ENCODE assay signal across 8 cellular contexts in the genomic region with DNA sequence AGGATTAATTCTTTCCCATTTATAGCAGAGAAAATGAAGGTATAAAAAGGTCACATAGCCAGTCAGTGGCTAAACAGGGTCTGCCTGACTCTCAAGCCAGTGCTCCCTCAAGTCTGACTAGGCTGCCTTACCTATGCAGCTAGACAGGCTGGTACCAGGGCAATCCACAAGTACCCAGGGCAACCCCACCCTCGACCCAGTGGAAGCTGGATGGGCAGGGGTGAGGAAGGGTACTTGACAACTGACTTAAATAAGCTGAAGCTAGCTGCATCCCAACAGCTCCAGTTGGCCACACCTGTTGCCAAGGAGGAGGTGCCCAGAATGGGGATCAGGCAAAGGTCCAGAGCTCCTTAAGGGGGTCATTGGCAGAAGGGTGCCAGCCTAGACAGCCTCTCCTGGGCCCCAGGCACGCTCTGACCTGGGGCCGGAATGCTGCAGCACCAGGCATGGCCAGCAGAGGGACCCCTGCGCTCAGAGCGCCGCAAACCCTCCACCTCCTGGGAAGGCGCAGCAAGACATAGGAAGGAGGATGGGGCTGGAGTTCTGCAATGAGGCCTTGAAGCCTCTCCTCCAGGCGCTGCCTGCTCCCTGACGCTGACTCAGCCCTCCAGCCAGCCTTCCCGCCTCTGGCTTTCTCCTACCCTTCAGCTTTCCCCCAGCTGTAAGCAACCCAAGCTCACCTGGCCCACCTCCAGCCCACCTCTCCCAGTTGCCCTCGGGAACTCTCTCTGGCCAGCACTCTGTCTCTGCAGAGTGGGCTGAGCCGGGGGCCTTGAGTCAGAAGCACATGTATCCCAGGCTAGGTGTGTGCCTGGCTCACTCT. TPM values are rescaled to one million over a fixed set of nuclear protein-coding genes. Genes with fewer than 3 reads are reported as not detected.
A peak's percentile ranks its signal among the peaks of the same experiment; 100 is the strongest.
DNase-seq lines count a peak whose midpoint lies in the region; ATAC-seq, FAIRE-seq and TF ChIP-seq lines count a peak whose summit lies in the region.

No MANE protein-coding gene starts in this region.

- H3K27me3 Mint-ChIP-seq in CD8-positive, alpha-beta T cell (ENCODE audit: low read depth), result no peaks in the 10 kb centered on the region

- ATAC-seq in CD8-positive, alpha-beta T cell, result peak; percentile 88
- ATAC-seq in HCT116, result peak; percentile 95
- no peak for ATAC-seq in GM19328 (IDR thresholded peaks at IDR 0.05; ENCODE audit: unreplicated experiment)

- dilution Hi-C loops in endothelial cell of umbilical vein (cut with MboI; ENCODE audit: extremely low pct_ligation_motif_present, low sequenced_read_pairs), result no loop called here

- H3K36me3 Mint-ChIP-seq in CD8-positive, alpha-beta T cell, result peaks cover 2% of the 10 kb centered on the region

- H3K9me3 ChIP-seq in CD8-positive, alpha-beta T cell (ENCODE audit: low read length), result no peaks in the 10 kb centered on the region
- H3K9me3 ChIP-seq in HCT116 (ENCODE audit: control insufficient read depth in 1 of 2, insufficient read depth in 1 of 2, low read depth in 1 of 2, low read length in 2 of 2), result no peaks in the 10 kb centered on the region
- H3K9me3 ChIP-seq in endothelial cell of umbilical vein (replicated peaks; ENCODE audit: control insufficient read depth, insufficient read depth, low read length), result no peaks in the 10 kb centered on the region

- no peaks in the 10 kb centered on the region for H3K9me2 ChIP-seq in HCT116 (ENCODE audit: insufficient read depth)

- no peak for TF ChIP-seq POLR2A in HCT116 (IDR thresholded peaks at IDR 0.05; ENCODE audit: borderline replicate concordance, extremely low read depth, insufficient read depth, insufficient read length)
- TF ChIP-seq POLR2A in endothelial cell of umbilical vein (IDR thresholded peaks at IDR 0.05; ENCODE audit: low read depth, low read length), result no peak

- RAD21 ChIA-PET in HCT116 (lab: Charles Lee; ENCODE audit: low non-redundant PET in 1 of 2, low total read pairs in 2 of 2, uncharacterized antibody in 2 of 2, unreplicated experiment in 2 of 2), result no interaction called here

- H4K20me1 ChIP-seq in HCT116 (ENCODE audit: insufficient read depth), result no peaks in the 10 kb centered on the region
- H4K20me1 ChIP-seq in endothelial cell of umbilical vein (replicated peaks; ENCODE audit: control insufficient read depth, extremely low read depth, insufficient read depth, low read length), result no peaks in the 10 kb centered on the region

- H3K27ac ChIP-seq in CD8-positive, alpha-beta T cell (ENCODE audit: low read depth, low read length), result no peak overlapping the region
- H3K27ac ChIP-seq in HCT116 (ENCODE audit: low read depth, low read length) (no peak overlapping the region), endothelial cell of umbilical vein (ENCODE audit: insufficient read depth, low read depth, low read length) (no peak overlapping the region)

- no peaks in the 10 kb centered on the region for H3K4me1 ChIP-seq in CD8-positive, alpha-beta T cell (ENCODE audit: insufficient read depth, low read length)
- H3K4me1 ChIP-seq in HCT116 (ENCODE audit: control insufficient read depth in 1 of 2, insufficient read depth in 2 of 2, low read length in 2 of 2), result peaks cover 0 to 9% of the 10 kb centered on the region in 2 experiments; a peak in 2 of 4 replicates
- H3K4me1 ChIP-seq in endothelial cell of umbilical vein (ENCODE audit: control insufficient read depth, extremely low read depth, insufficient read depth, low read length), result no peaks in the 10 kb centered on the region

- no peaks in the 10 kb centered on the region for H3K9me1 ChIP-seq in endothelial cell of umbilical vein (replicated peaks; ENCODE audit: control insufficient read depth, extremely low read depth, insufficient read depth, low read length)

- no peaks in the 10 kb centered on the region for H3K27me3 ChIP-seq in CD8-positive, alpha-beta T cell (ENCODE audit: insufficient read depth, low read length)
- H3K27me3 ChIP-seq in HCT116 (ENCODE audit: insufficient read depth, low read length) (no peaks in the 10 kb centered on the region), endothelial cell of umbilical vein (ENCODE audit: control insufficient read depth in 2 of 2, insufficient read depth in 2 of 2, low read length in 2 of 2) (peaks cover 3 to 4% of the 10 kb centered on the region in 2 experiments)

- H3K4me2 ChIP-seq in HCT116 (ENCODE audit: low read length) (peak overlapping the region; percentile 32), endothelial cell of umbilical vein (ENCODE audit: insufficient read depth, low read length) (no peak overlapping the region)

- H3K79me2 ChIP-seq in HCT116 (ENCODE audit: insufficient read depth, low read length) (no peaks in the 10 kb centered on the region), endothelial cell of umbilical vein (ENCODE audit: control insufficient read depth, insufficient read depth, low read length) (no peaks in the 10 kb centered on the region)

- H2AFZ ChIP-seq in HCT116 (ENCODE audit: low read depth, low read length, poor library complexity, severe bottlenecking) (no peak overlapping the region), endothelial cell of umbilical vein (ENCODE audit: low read depth, low read length) (no peak overlapping the region)

- peak; percentile 87 for FAIRE-seq in endothelial cell of umbilical vein (lab: Jason Lieb, UNC)

- BruUV-seq in HCT116 (replicated peaks; lab: Mats Ljungman, UMichigan), result no TSS peak
- no TSS peak for BruUV-seq in endothelial cell of umbilical vein (replicated peaks; lab: Mats Ljungman, UMichigan)

- peak; percentile 91 for TF ChIP-seq CTCF in CD8-positive, alpha-beta T cell (IDR thresholded peaks at IDR 0.05)
- peak; percentile 91 to 95 (median 95) for TF ChIP-seq CTCF in HCT116 (IDR thresholded peaks at IDR 0.05 in 2 of 3, conservative IDR thresholded peaks at IDR 0.05 in 1 of 3; ENCODE audit: borderline replicate concordance in 1 of 3, insufficient read depth in 1 of 3, low read depth in 2 of 3, low read length in 2 of 3)
- TF ChIP-seq CTCF in endothelial cell of umbilical vein (IDR thresholded peaks at IDR 0.05; ENCODE audit: extremely low read depth in 1 of 2, insufficient read depth in 1 of 2, low read depth in 1 of 2, low read length in 2 of 2), result peak; percentile 93 to 100

- no peak overlapping the region for H3K4me3 Mint-ChIP-seq in CD8-positive, alpha-beta T cell

- H3K4me3 ChIP-seq in CD8-positive, alpha-beta T cell (ENCODE audit: low read depth, low read length), result no peak overlapping the region
- H3K4me3 ChIP-seq in HCT116 (replicated peaks in 1 of 2; ENCODE audit: low read depth in 1 of 2, low read length in 2 of 2) (no peak overlapping the region), endothelial cell of umbilical vein (replicated peaks in 1 of 3; ENCODE audit: insufficient read depth in 1 of 3, low read depth in 1 of 3, low read length in 3 of 3) (no peak overlapping the region)

- POLR2A ChIA-PET in CD8-positive, alpha-beta T cell (lab: Charles Lee), result interaction anchor here (0.9 kb wide), 1 partner anchor 22 kb away, joined by 3 read pairs; no protein-coding TSS in a partner anchor
- POLR2A ChIA-PET in HCT116 (lab: Charles Lee), result interaction anchor here (0.5 kb wide), 1 partner anchor 59 kb away, joined by 3 read pairs; no protein-coding TSS in a partner anchor
- POLR2A ChIA-PET in endothelial cell of umbilical vein (lab: Charles Lee), result no interaction called here

- H3K9me3 Mint-ChIP-seq in CD8-positive, alpha-beta T cell, result no peaks in the 10 kb centered on the region

- intact Hi-C loops in CD8-positive, alpha-beta T cell (cut with DNase I, micrococcal nuclease), result loop anchor here in 1 of 2 experiments (1.0 kb wide), 2 partner anchors 117 to 163 kb away; no protein-coding TSS in a partner anchor
- intact Hi-C loops in HCT116 (cut with micrococcal nuclease) (loop anchor here (1.0 to 2.0 kb wide), 2 partner anchors 117 to 162 kb away; no protein-coding TSS in a partner anchor), endothelial cell of umbilical vein (cut with micrococcal nuclease) (loop anchor here (1.0 kb wide), 1 partner anchor 117 kb away; no protein-coding TSS in a partner anchor)

- DNase-seq in CD8-positive, alpha-beta T cell, result peak; percentile 32 to 79 (median 62)
- peak; percentile 37 for DNase-seq in HCT116 (ENCODE audit: low read depth, low spot score)
- DNase-seq in NOMO-1 (lab: John Stamatoyannopoulos, UW; ENCODE audit: unreplicated experiment in 2 of 2), result peak; percentile 46 to 65
- DNase-seq in activated CD8-positive, alpha-beta memory T cell treated with anti-CD3 and anti-CD28 coated beads, Interleukin-2, amount 50 U/mL, for 4 hours, result peak; percentile 72
- peak; percentile 71 for DNase-seq in endothelial cell of umbilical vein (ENCODE audit: low read depth, low spot score)
- peak; percentile 37 for DNase-seq in middle frontal gyrus (ENCODE audit: extremely low spot score, low spot score)
- peak; percentile 39 to 40 for DNase-seq in stimulated activated CD8-positive, alpha-beta memory T cell treated with anti-CD3 and anti-CD28 coated beads, Interleukin-4, amount 100 ng/mL, for 1 hour (ENCODE audit: low read depth in 2 of 2, low spot score in 1 of 2)

- peak; percentile 87 for TF ChIP-seq RAD21 in HCT116 (IDR thresholded peaks at IDR 0.05; ENCODE audit: low read depth)

- CTCF ChIA-PET in CD8-positive, alpha-beta T cell (lab: Charles Lee), result interaction anchor here (0.6 to 4.7 kb wide), 36 partner anchors 11 to 485 kb away, joined by 3 to 60 read pairs (median 5); a partner anchor contains a TSS
- CTCF ChIA-PET in HCT116 (lab: Charles Lee) (interaction anchor here (0.6 to 1.7 kb wide), 16 partner anchors 9 to 552 kb away, joined by 3 to 9 read pairs (median 3); a partner anchor contains a TSS), endothelial cell of umbilical vein (lab: Charles Lee) (interaction anchor here (0.5 to 4.7 kb wide), 16 partner anchors 14 to 290 kb away, joined by 3 to 69 read pairs (median 6); a partner anchor contains a TSS)

- H3K9ac ChIP-seq in HCT116 (ENCODE audit: low read length) (peak overlapping the region; percentile 14; the same call in 1 of the 2 replicates), endothelial cell of umbilical vein (replicated peaks; ENCODE audit: extremely low read depth, insufficient read depth, low read length) (no peak overlapping the region)

- no peaks in the 10 kb centered on the region for H3K36me3 ChIP-seq in CD8-positive, alpha-beta T cell (ENCODE audit: insufficient read depth, low read length)
- H3K36me3 ChIP-seq in HCT116 (ENCODE audit: control insufficient read depth in 1 of 2, insufficient read depth in 2 of 2, low read length in 2 of 2) (no peaks in the 10 kb centered on the region), endothelial cell of umbilical vein (ENCODE audit: control insufficient read depth in 2 of 2, extremely low read depth in 1 of 2, insufficient read depth in 2 of 2, low read length in 2 of 2) (no peaks in the 10 kb centered on the region)

- peaks cover 2% of the 10 kb centered on the region for H3K4me1 Mint-ChIP-seq in CD8-positive, alpha-beta T cell (ENCODE audit: low read depth)

- no peak overlapping the region for H3K27ac Mint-ChIP-seq in CD8-positive, alpha-beta T cell

RNA-seq across cellular contexts. Expression of a gene that starts 28.9 kb away (rescaled TPM):
- 10 to 100 TPM in 1 of 2 experiments, 1 to 10 TPM in 1; 9.6 to 11.8 TPM for total RNA-seq in CD8-positive, alpha-beta T cell
- total RNA-seq in HCT116 (2021; ENCODE audit: unreplicated experiment) (16.4 TPM), endothelial cell of umbilical vein (1.2 and 1.6 TPM in 2 replicates)
- polyA plus RNA-seq in HCT116 (2012), result 7.5 and 10.2 TPM in 2 replicates
- polyA plus RNA-seq in endothelial cell of umbilical vein, result 1.2 and 1.4 TPM in 2 replicates
- 1.1 and 1.3 TPM in 2 replicates for polyA plus RNA-seq in endothelial cell of umbilical vein (2011; cell fraction: cytosol; rRNA removed)
- polyA plus RNA-seq in endothelial cell of umbilical vein (2011; cell fraction: nucleus; rRNA removed), result 1.6 TPM in 2 replicates
- polyA plus RNA-seq in endothelial cell of umbilical vein (2012), result 1.1 and 2.6 TPM in 2 replicates
- polyA minus RNA-seq in endothelial cell of umbilical vein, result 0.91 and 2.2 TPM in 2 replicates
- 7.9 TPM for polyA minus RNA-seq in endothelial cell of umbilical vein (2011; cell fraction: cytosol; rRNA and poly(A)+ RNA removed)
- polyA minus RNA-seq in endothelial cell of umbilical vein (2011; cell fraction: nucleus; rRNA and poly(A)+ RNA removed), result 0.29 and 1.0 TPM in 2 replicates

RNA-seq across cellular contexts. Expression of a gene that starts 31.5 kb away (rescaled TPM):
- total RNA-seq in CD8-positive, alpha-beta T cell, result not detected
- total RNA-seq in HCT116 (2021; ENCODE audit: unreplicated experiment) (not detected), endothelial cell of umbilical vein (not detected in 2 replicates)
- polyA plus RNA-seq in HCT116 (2012), result not detected in 2 replicates
- not detected in 2 replicates for polyA plus RNA-seq in endothelial cell of umbilical vein
- not detected in 2 replicates for polyA plus RNA-seq in endothelial cell of umbilical vein (2011; cell fraction: cytosol; rRNA removed)
- not detected in 2 replicates for polyA plus RNA-seq in endothelial cell of umbilical vein (2011; cell fraction: nucleus; rRNA removed)
- polyA plus RNA-seq in endothelial cell of umbilical vein (2012), result not detected in 2 replicates
- not detected in 2 replicates for polyA minus RNA-seq in endothelial cell of umbilical vein
- polyA minus RNA-seq in endothelial cell of umbilical vein (2011; cell fraction: cytosol; rRNA and poly(A)+ RNA removed), result not detected
- not detected in 2 replicates for polyA minus RNA-seq in endothelial cell of umbilical vein (2011; cell fraction: nucleus; rRNA and poly(A)+ RNA removed)

RNA-seq across cellular contexts. Expression of a gene that starts 45.5 kb away (rescaled TPM):
- total RNA-seq in CD8-positive, alpha-beta T cell, result not detected
- total RNA-seq in HCT116 (2021; ENCODE audit: unreplicated experiment) (19.5 TPM), endothelial cell of umbilical vein (10.8 and 11.3 TPM in 2 replicates)
- polyA plus RNA-seq in HCT116 (2012), result 11.0 and 12.3 TPM in 2 replicates
- 5.4 and 6.1 TPM in 2 replicates for polyA plus RNA-seq in endothelial cell of umbilical vein
- polyA plus RNA-seq in endothelial cell of umbilical vein (2011; cell fraction: cytosol; rRNA removed), result 3.0 and 4.9 TPM in 2 replicates
- 54.8 and 65.0 TPM in 2 replicates for polyA plus RNA-seq in endothelial cell of umbilical vein (2011; cell fraction: nucleus; rRNA removed)
- polyA plus RNA-seq in endothelial cell of umbilical vein (2012), result 7.3 and 8.6 TPM in 2 replicates
- polyA minus RNA-seq in endothelial cell of umbilical vein, result 8.8 and 12.2 TPM in 2 replicates
- polyA minus RNA-seq in endothelial cell of umbilical vein (2011; cell fraction: cytosol; rRNA and poly(A)+ RNA removed), result 4.1 TPM
- 14.7 and 19.7 TPM in 2 replicates for polyA minus RNA-seq in endothelial cell of umbilical vein (2011; cell fraction: nucleus; rRNA and poly(A)+ RNA removed)

Comparison
In these comparisons a context has a peak if more than half of its experiments do, and no peak if none do; other contexts are left out.
1. RNA of a gene that starts 45.5 kb away (total RNA-seq): 19.5 TPM in HCT116 (single experiment) and 10.8 to 11.3 TPM in endothelial cell of umbilical vein; not detected in CD8-positive, alpha-beta T cell; every median in the first group is over 10 times any median in the second.
2. Peak in every context shown above with its lines, with median percentiles within 50 percentile points of each other: DNase-seq and CTCF ChIP-seq.